8 cellular contexts compared by ENCODE assay signal in the genomic region with DNA sequence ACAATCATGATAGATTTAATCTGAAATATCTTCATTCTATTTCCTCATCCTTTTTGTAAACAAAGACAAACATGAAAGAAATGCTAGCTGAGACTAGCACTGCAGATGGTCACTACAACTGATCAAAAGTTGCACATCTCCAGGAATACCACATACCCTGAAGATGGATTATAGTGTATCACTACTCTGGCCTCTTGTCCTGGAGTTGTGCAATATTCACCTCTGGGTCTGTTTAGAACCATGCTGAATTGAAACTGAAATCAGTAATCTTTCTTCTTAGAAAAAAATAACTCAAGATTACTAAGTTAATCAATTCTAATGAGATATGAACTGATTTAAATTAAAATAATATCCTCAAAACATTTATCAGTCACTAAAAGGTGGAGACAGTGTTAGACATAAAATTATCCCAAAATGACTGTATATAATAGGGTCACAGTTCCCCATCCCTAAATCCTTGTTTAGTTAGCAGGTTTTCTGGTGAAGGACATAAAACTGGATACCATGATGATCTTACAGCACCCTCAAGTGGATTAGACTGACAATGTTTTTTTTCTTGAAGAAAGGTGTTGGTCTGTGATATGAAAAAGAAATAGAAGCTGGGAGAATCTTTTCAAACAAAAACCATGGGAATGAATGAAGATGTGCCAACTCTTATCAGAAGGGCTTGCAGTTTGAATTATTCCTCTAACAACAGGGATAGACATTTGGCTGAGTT. TPM values are rescaled to one million over a fixed set of nuclear protein-coding genes. Genes with fewer than 3 reads are reported as not detected.
DNase-seq lines count a peak whose midpoint lies in the region; ATAC-seq and TF ChIP-seq lines count a peak whose summit lies in the region.

No MANE protein-coding gene starts in this region.

- POLR2A ChIA-PET in CD8-positive, alpha-beta T cell (lab: Charles Lee) = no interaction called here

- peak; percentile 75 for ATAC-seq in GM21619 (IDR thresholded peaks at IDR 0.05; ENCODE audit: unreplicated experiment)
- ATAC-seq in CD8-positive, alpha-beta T cell = no peak

- no peak overlapping the region for H3K27ac Mint-ChIP-seq in CD8-positive, alpha-beta T cell

- no peaks in the 10 kb centered on the region for H3K4me1 ChIP-seq in CD8-positive, alpha-beta T cell (ENCODE audit: insufficient read depth, low read length)

- H3K27ac ChIP-seq in CD8-positive, alpha-beta T cell (ENCODE audit: low read depth, low read length) = no peak overlapping the region

- peak; percentile 36 for DNase-seq in EL
- peak; percentile 39 for DNase-seq in NB4 (ENCODE audit: low read depth)
- DNase-seq in SKM-1 (lab: John Stamatoyannopoulos, UW; ENCODE audit: unreplicated experiment) = peak; percentile 66
- DNase-seq in medulla oblongata (ENCODE audit: extremely low spot score) = peak; percentile 81
- DNase-seq in T-helper 9 cell = no peak
- no peak for DNase-seq in CD8-positive, alpha-beta T cell
- DNase-seq in activated CD4-positive, CD25-positive, alpha-beta regulatory T cell (lab: John Stamatoyannopoulos, UW) = no peak

- intact Hi-C loops in CD8-positive, alpha-beta T cell (cut with DNase I, micrococcal nuclease) = loop anchor here (5.0 kb wide), 2 partner anchors 662 to 667 kb away; no protein-coding TSS in a partner anchor

- CTCF ChIA-PET in CD8-positive, alpha-beta T cell (lab: Charles Lee) = interaction anchor here (1.5 kb wide), 1 partner anchor 666 kb away, joined by 6 read pairs; no protein-coding TSS in a partner anchor

- no peak overlapping the region for H3K4me3 Mint-ChIP-seq in CD8-positive, alpha-beta T cell

- no peaks in the 10 kb centered on the region for H3K9me3 ChIP-seq in CD8-positive, alpha-beta T cell (ENCODE audit: low read length)

- TF ChIP-seq CTCF in NB4 (IDR thresholded peaks at IDR 0.05; ENCODE audit: low read depth, low read length) = no peak
- no peak for TF ChIP-seq CTCF in CD8-positive, alpha-beta T cell (IDR thresholded peaks at IDR 0.05)

- no peak overlapping the region for H3K4me3 ChIP-seq in NB4 (ENCODE audit: low read depth, low read length)
- no peak overlapping the region for H3K4me3 ChIP-seq in CD8-positive, alpha-beta T cell (ENCODE audit: low read depth, low read length)

- peaks cover 45% of the 10 kb centered on the region for H3K27me3 Mint-ChIP-seq in CD8-positive, alpha-beta T cell (ENCODE audit: low read depth)

- TF ChIP-seq POLR2A in NB4 (IDR thresholded peaks at IDR 0.05; ENCODE audit: extremely low read depth, insufficient read length) = no peak

- no peaks in the 10 kb centered on the region for H3K36me3 Mint-ChIP-seq in CD8-positive, alpha-beta T cell

- H3K4me1 Mint-ChIP-seq in CD8-positive, alpha-beta T cell (ENCODE audit: low read depth) = no peaks in the 10 kb centered on the region

- no peaks in the 10 kb centered on the region for H3K36me3 ChIP-seq in CD8-positive, alpha-beta T cell (ENCODE audit: insufficient read depth, low read length)

- no peaks in the 10 kb centered on the region for H3K9me3 Mint-ChIP-seq in CD8-positive, alpha-beta T cell

- no peaks in the 10 kb centered on the region for H3K27me3 ChIP-seq in CD8-positive, alpha-beta T cell (ENCODE audit: insufficient read depth, low read length)

RNA-seq across cellular contexts. Expression of gene TTC14, which starts 7.2 kb away (rescaled TPM):
- total RNA-seq in CD8-positive, alpha-beta T cell = 10 to 100 TPM; 70.2 to 84.8 TPM

Comparison
In these comparisons a context has a peak if more than half of its experiments do, and no peak if none do; other contexts are left out.
1. DNase-seq: peak in EL (single experiment), NB4 (single experiment), SKM-1 (single experiment) and medulla oblongata (single experiment); none in T-helper 9 cell (single experiment), CD8-positive, alpha-beta T cell (0 of 7) and activated CD4-positive, CD25-positive, alpha-beta regulatory T cell (0 of 4).